13 cellular contexts compared by ENCODE assay signal in genomic region chr1:65894738-65895605, GRCh38.
DNase-seq lines count a peak whose midpoint lies in the region; ATAC-seq lines count a peak whose summit lies in the region.
"Had no signal": no experiment of that assay in that cellular context is flagged by ENCODE, and none has a peak within 500 bp of the region (broad histone marks: within the 10 kb centered on the region; RNA-seq: fewer than 3 reads in every experiment).

No MANE protein-coding gene starts in this region.

- POLR2A ChIA-PET in activated CD4-positive, alpha-beta T cell treated with anti-CD3 and anti-CD28 coated beads for 36 hours (lab: Charles Lee) = no interaction called here

- no peak overlapping the region for H3K27ac Mint-ChIP-seq in activated CD4-positive, alpha-beta T cell treated with anti-CD3 and anti-CD28 coated beads for 36 hours
- H3K27ac Mint-ChIP-seq: activated CD8-positive, alpha-beta T cell treated with anti-CD3 and anti-CD28 coated beads for 36 hours; activated naive CD8-positive, alpha-beta T cell treated with anti-CD3 and anti-CD28 coated beads, Interleukin-2, amount 10 ng/mL, durations not matched to agents 7 days and 5 days had no signal

- DNase-seq in activated CD4-positive, alpha-beta T cell treated with anti-CD3 and anti-CD28 coated beads for 36 hours = peak; percentile 16
- DNase-seq in activated CD4-positive, alpha-beta T cell treated with anti-CD3 and anti-CD28 coated beads, Interleukin-2, amount 50 U/mL, for 1 hour = no peak
- no peak for DNase-seq in medulla oblongata (ENCODE audit: extremely low spot score)
- no peak for DNase-seq in SIG-M5 treated with dmso at 0.1 percent for 504 hours (lab: John Stamatoyannopoulos, UW; ENCODE audit: unreplicated experiment)
- DNase-seq in activated naive CD4-positive, alpha-beta T cell treated with anti-CD3 and anti-CD28 coated beads, Interleukin-2, amount 50 U/mL, for 16 hours = no peak
- no peak for DNase-seq in NCI-H1930 (lab: John Stamatoyannopoulos, UW)
- DNase-seq: activated CD8-positive, alpha-beta T cell treated with anti-CD3 and anti-CD28 coated beads for 36 hours; activated naive CD8-positive, alpha-beta T cell treated with anti-CD3 and anti-CD28 coated beads, Interleukin-2, amount 10 ng/mL, durations not matched to agents 7 days and 5 days; colonic mucosa; NCI-H1436; stimulated activated CD8-positive, alpha-beta memory T cell treated with anti-CD3 and anti-CD28 coated beads, Interleukin-4, amount 100 ng/mL, for 48 hours had no signal

- H3K4me3 Mint-ChIP-seq in activated CD4-positive, alpha-beta T cell treated with anti-CD3 and anti-CD28 coated beads for 36 hours = no peak overlapping the region
- H3K4me3 Mint-ChIP-seq: activated CD8-positive, alpha-beta T cell treated with anti-CD3 and anti-CD28 coated beads for 36 hours; activated naive CD8-positive, alpha-beta T cell treated with anti-CD3 and anti-CD28 coated beads, Interleukin-2, amount 10 ng/mL, durations not matched to agents 7 days and 5 days had no signal

- intact Hi-C loops in activated CD4-positive, alpha-beta T cell treated with anti-CD3 and anti-CD28 coated beads for 36 hours (cut with DNase I, micrococcal nuclease) = no loop called here

- no peak for ATAC-seq in activated CD4-positive, alpha-beta T cell treated with anti-CD3 and anti-CD28 coated beads for 36 hours
- ATAC-seq in HG02623 (IDR thresholded peaks at IDR 0.05; ENCODE audit: unreplicated experiment) (peak; percentile 82), HG03280 (IDR thresholded peaks at IDR 0.05; ENCODE audit: unreplicated experiment) (peak; percentile 63)
- ATAC-seq: activated CD8-positive, alpha-beta T cell treated with anti-CD3 and anti-CD28 coated beads for 36 hours had no signal

- peaks cover 4% of the 10 kb centered on the region for H3K9me3 Mint-ChIP-seq in activated CD4-positive, alpha-beta T cell treated with anti-CD3 and anti-CD28 coated beads for 36 hours (ENCODE audit: low read depth)

- H3K4me1 Mint-ChIP-seq in activated CD4-positive, alpha-beta T cell treated with anti-CD3 and anti-CD28 coated beads for 36 hours = no peaks in the 10 kb centered on the region
- H3K4me1 Mint-ChIP-seq: activated naive CD8-positive, alpha-beta T cell treated with anti-CD3 and anti-CD28 coated beads, Interleukin-2, amount 10 ng/mL, durations not matched to agents 7 days and 5 days had no signal

- peaks cover 30% of the 10 kb centered on the region for H3K27me3 Mint-ChIP-seq in activated CD4-positive, alpha-beta T cell treated with anti-CD3 and anti-CD28 coated beads for 36 hours

- H3K36me3 Mint-ChIP-seq in activated CD4-positive, alpha-beta T cell treated with anti-CD3 and anti-CD28 coated beads for 36 hours (ENCODE audit: low read depth) = no peaks in the 10 kb centered on the region
- H3K36me3 Mint-ChIP-seq: activated naive CD8-positive, alpha-beta T cell treated with anti-CD3 and anti-CD28 coated beads, Interleukin-2, amount 10 ng/mL, durations not matched to agents 7 days and 5 days had no signal

- CTCF ChIA-PET in activated CD4-positive, alpha-beta T cell treated with anti-CD3 and anti-CD28 coated beads for 36 hours (lab: Charles Lee) = no interaction called here
